1 cellular context compared by ENCODE assay signal in the genomic region with DNA sequence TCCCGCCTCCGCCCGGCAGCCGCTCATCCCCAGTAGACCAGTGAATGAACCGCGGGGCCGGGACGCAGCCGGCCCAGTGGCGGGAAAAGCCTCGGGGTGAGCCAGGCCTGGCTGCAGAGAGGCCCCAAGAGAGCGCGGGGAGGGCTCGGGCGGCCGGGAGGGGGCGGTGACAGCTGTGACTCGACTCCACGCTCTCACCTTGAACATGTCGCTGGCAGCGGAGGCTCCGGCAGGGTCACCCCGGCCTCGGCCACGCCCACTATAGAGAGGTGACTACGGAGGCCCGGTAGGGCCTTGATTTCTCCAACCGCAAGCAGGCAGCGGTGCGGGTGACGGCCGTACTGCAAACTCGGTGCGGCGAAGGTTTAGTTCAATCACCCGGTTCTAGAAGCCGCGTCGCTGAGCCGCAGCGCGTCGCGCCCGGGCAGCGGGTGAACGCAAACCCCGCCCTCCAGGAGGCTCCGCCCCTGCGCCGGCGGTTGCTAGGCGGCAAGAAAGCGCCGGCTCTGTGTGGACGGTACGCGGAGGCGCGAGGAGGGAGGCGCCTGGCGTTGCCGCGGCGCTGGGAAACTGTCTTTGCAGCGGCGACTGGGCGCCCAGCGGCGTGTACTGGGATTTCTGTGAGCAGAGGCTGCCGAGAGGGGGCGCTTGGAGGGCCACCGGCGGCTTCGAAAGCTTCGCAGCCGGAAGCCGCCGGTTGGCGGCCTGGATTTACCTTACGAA.
A peak's percentile ranks its signal among the peaks of the same experiment; 100 is the strongest.
TF ChIP-seq lines count a peak whose summit lies in the region.

Gene APOO (minus strand): TSS at position 443 of the 723 bp plus-strand sequence. CDS start 236 bp downstream, at position 207.
Gene CXorf58 (plus strand): TSS at position 511 of the 723 bp plus-strand sequence. CDS start 2,297 bp downstream, outside the sequence.

TF ChIP-seq in HepG2, 621 proteins besides CTCF, POLR2A, EP300 and RAD21 (continued from another document and continues in another):
- TF ChIP-seq, protein P1, sequence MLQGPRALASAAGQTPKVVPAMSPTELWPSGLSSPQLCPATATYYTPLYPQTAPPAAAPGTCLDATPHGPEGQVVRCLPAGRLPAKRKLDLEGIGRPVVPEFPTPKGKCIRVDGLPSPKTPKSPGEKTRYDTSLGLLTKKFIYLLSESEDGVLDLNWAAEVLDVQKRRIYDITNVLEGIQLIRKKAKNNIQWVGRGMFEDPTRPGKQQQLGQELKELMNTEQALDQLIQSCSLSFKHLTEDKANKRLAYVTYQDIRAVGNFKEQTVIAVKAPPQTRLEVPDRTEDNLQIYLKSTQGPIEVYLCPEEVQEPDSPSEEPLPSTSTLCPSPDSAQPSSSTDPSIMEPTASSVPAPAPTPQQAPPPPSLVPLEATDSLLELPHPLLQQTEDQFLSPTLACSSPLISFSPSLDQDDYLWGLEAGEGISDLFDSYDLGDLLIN (CRISPR knock-in tag; IDR thresholded peaks at IDR 0.05; ENCODE audit: borderline replicate concordance): no peak
- no peak for TF ChIP-seq ZNF367 (CRISPR knock-in tag; IDR thresholded peaks at IDR 0.05; ENCODE audit: borderline replicate concordance)
- no peak for TF ChIP-seq SP5 (CRISPR knock-in tag; IDR thresholded peaks at IDR 0.05; ENCODE audit: borderline replicate concordance, low read depth)
- TF ChIP-seq BCL6 (CRISPR knock-in tag; IDR thresholded peaks at IDR 0.05): no peak; the same call in 1 of the 2 replicates
- TF ChIP-seq KDM1A (CRISPR knock-in tag; IDR thresholded peaks at IDR 0.05): no peak
- TF ChIP-seq CBX5 (CRISPR knock-in tag; IDR thresholded peaks at IDR 0.05; ENCODE audit: borderline replicate concordance): no peak
- TF ChIP-seq CERS6 (CRISPR knock-in tag; IDR thresholded peaks at IDR 0.05): no peak
- TF ChIP-seq ZNF225 (CRISPR knock-in tag; IDR thresholded peaks at IDR 0.05): no peak
- TF ChIP-seq HMG20A (CRISPR knock-in tag; IDR thresholded peaks at IDR 0.05; ENCODE audit: borderline replicate concordance): no peak
- TF ChIP-seq ZNF879 (CRISPR knock-in tag; IDR thresholded peaks at IDR 0.05): no peak
- no peak for TF ChIP-seq TCF7L2 (IDR thresholded peaks at IDR 0.05; ENCODE audit: low read depth, low read length)
- TF ChIP-seq RBAK (CRISPR knock-in tag; IDR thresholded peaks at IDR 0.05): no peak
- TF ChIP-seq MLLT10 (CRISPR knock-in tag; IDR thresholded peaks at IDR 0.05): no peak
- no peak for TF ChIP-seq HMGA1 (CRISPR knock-in tag; conservative IDR thresholded peaks at IDR 0.05)
- TF ChIP-seq ATF7 (IDR thresholded peaks at IDR 0.05): no peak
- no peak for TF ChIP-seq ATF7 (CRISPR knock-in tag; IDR thresholded peaks at IDR 0.05)
- no peak for TF ChIP-seq RAD51 (IDR thresholded peaks at IDR 0.05; ENCODE audit: borderline replicate concordance)
- TF ChIP-seq ZNF292 (CRISPR knock-in tag; IDR thresholded peaks at IDR 0.05; ENCODE audit: borderline replicate concordance, low read depth): no peak
- no peak for TF ChIP-seq NFIC (IDR thresholded peaks at IDR 0.05; ENCODE audit: low read length)
- TF ChIP-seq SOX5 (CRISPR knock-in tag; IDR thresholded peaks at IDR 0.05; ENCODE audit: borderline replicate concordance): no peak
- no peak for TF ChIP-seq GTF2F1 (IDR thresholded peaks at IDR 0.05; ENCODE audit: low read length)
- no peak for TF ChIP-seq ZKSCAN5 (CRISPR knock-in tag; IDR thresholded peaks at IDR 0.05)
- TF ChIP-seq SOX6 (IDR thresholded peaks at IDR 0.05): no peak
- peak; percentile 42; the same call in 1 of the 2 replicates for TF ChIP-seq SOX6 (CRISPR knock-in tag; IDR thresholded peaks at IDR 0.05)
- TF ChIP-seq ZNF510 (CRISPR knock-in tag; IDR thresholded peaks at IDR 0.05; ENCODE audit: low read depth): 0 out of 2 replicates have a peak, but pooled peaks have one; percentile 49
- TF ChIP-seq NKX3-1 (CRISPR knock-in tag; IDR thresholded peaks at IDR 0.05): no peak
- TF ChIP-seq YEATS4 (CRISPR knock-in tag; IDR thresholded peaks at IDR 0.05; ENCODE audit: borderline replicate concordance): no peak
- no peak for TF ChIP-seq FOSL2 (CRISPR knock-in tag; IDR thresholded peaks at IDR 0.05)
- TF ChIP-seq ZBTB1 (CRISPR knock-in tag; IDR thresholded peaks at IDR 0.05; ENCODE audit: borderline replicate concordance): no peak
- peak; percentile 81 for TF ChIP-seq ZFY (CRISPR knock-in tag; IDR thresholded peaks at IDR 0.05)
- peak; percentile 43; the same call in 1 of the 2 replicates for TF ChIP-seq ZNF605 (CRISPR knock-in tag; IDR thresholded peaks at IDR 0.05)
- TF ChIP-seq MAZ (IDR thresholded peaks at IDR 0.05; ENCODE audit: borderline replicate concordance, low read depth, low read length): no peak
- TF ChIP-seq MAZ (CRISPR knock-in tag; IDR thresholded peaks at IDR 0.05; ENCODE audit: low read depth): no peak
- peak; percentile 92 for TF ChIP-seq HNRNPLL (IDR thresholded peaks at IDR 0.05; ENCODE audit: low read depth, low read length, poor library complexity, severe bottlenecking)
- TF ChIP-seq SIX4 (CRISPR knock-in tag; IDR thresholded peaks at IDR 0.05): no peak
- TF ChIP-seq, protein P2, sequence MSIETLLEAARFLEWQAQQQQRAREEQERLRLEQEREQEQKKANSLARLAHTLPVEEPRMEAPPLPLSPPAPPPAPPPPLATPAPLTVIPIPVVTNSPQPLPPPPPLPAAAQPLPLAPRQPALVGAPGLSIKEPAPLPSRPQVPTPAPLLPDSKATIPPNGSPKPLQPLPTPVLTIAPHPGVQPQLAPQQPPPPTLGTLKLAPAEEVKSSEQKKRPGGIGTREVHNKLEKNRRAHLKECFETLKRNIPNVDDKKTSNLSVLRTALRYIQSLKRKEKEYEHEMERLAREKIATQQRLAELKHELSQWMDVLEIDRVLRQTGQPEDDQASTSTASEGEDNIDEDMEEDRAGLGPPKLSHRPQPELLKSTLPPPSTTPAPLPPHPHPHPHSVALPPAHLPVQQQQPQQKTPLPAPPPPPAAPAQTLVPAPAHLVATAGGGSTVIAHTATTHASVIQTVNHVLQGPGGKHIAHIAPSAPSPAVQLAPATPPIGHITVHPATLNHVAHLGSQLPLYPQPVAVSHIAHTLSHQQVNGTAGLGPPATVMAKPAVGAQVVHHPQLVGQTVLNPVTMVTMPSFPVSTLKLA (IDR thresholded peaks at IDR 0.05): no peak
- TF ChIP-seq MTERF4 (CRISPR knock-in tag; IDR thresholded peaks at IDR 0.05): no peak
- TF ChIP-seq ZNF318 (CRISPR knock-in tag; IDR thresholded peaks at IDR 0.05): no peak
- peak; percentile 16 for TF ChIP-seq XRCC5 (optimal IDR thresholded peaks at IDR 0.05; ENCODE audit: low read length)
- no peak for TF ChIP-seq PHB2 (IDR thresholded peaks at IDR 0.05; ENCODE audit: partially characterized antibody)
- TF ChIP-seq AHR (CRISPR knock-in tag; IDR thresholded peaks at IDR 0.05): no peak
- TF ChIP-seq ZSCAN31 (CRISPR knock-in tag; IDR thresholded peaks at IDR 0.05; ENCODE audit: low read depth): peak; percentile 31; the same call in 1 of the 2 replicates
- TF ChIP-seq, protein P3, sequence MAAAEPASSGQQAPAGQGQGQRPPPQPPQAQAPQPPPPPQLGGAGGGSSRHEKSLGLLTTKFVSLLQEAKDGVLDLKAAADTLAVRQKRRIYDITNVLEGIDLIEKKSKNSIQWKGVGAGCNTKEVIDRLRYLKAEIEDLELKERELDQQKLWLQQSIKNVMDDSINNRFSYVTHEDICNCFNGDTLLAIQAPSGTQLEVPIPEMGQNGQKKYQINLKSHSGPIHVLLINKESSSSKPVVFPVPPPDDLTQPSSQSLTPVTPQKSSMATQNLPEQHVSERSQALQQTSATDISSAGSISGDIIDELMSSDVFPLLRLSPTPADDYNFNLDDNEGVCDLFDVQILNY (CRISPR knock-in tag; conservative IDR thresholded peaks at IDR 0.05): no peak
- TF ChIP-seq ZNF773 (CRISPR knock-in tag; IDR thresholded peaks at IDR 0.05; ENCODE audit: borderline replicate concordance): no peak
- peak; percentile 47 for TF ChIP-seq STAG1 (CRISPR knock-in tag; IDR thresholded peaks at IDR 0.05)
- TF ChIP-seq ZNF430 (CRISPR knock-in tag; IDR thresholded peaks at IDR 0.05): no peak
- no peak for TF ChIP-seq ZNF660 (CRISPR knock-in tag; IDR thresholded peaks at IDR 0.05; ENCODE audit: borderline replicate concordance, low read depth)
- TF ChIP-seq SP2 (CRISPR knock-in tag; IDR thresholded peaks at IDR 0.05): no peak
- no peak for TF ChIP-seq ZBED4 (CRISPR knock-in tag; IDR thresholded peaks at IDR 0.05; ENCODE audit: borderline replicate concordance)
